ENCODE assay signal across 1 cellular context in the genomic region with DNA sequence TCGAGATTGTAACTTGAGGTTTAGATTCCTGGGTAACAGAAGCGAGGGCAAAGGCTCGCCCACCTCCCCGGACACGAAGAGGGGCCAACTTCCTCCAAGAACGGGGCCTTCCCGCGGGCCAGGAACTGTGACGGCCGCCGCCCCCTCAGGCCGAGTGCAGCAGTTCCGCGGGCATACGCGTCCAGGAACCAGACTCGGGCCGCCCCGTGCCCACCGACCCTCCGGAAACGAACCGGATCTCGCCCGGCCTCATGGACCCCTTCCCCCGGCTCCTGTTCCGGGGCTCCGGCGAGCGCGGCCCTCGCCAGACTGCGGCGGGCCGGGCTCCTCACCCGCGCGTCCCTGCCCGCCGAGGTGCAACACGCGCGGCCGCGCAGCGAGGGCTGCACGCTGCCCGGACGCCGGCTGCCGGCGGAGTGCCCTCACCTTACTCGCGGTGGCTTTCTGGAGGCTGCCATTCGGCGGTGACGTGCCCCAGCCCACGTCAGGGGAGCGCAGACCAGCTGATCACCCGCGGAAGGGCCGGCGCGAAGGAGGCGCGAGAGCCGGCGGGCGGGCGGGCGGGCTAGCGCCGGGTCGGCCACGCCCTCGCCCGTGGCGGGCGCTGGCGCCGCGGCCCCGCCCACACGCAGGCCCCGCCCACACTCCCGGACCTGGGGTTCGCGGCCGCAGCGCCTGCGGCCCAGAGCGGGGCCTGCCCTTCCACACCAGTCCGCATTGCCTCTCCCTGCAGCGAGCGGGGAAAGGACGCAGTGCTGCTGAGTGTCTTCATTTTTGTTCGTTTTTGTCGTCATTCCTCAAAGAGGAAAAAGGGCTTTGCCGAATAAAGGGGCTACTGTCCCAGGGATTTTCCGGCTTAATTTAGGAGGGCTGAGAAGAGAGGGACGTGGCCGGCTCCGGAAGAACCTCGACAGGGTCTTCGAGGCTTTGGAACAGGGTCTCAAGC.
TF ChIP-seq lines count a peak whose summit lies in the region.

Gene XPNPEP1, minus strand, starts transcription at position 536 of the 946 bp plus-strand sequence. Its CDS starts 78 bp downstream, at position 458.

TF ChIP-seq in K562, 482 proteins besides CTCF, POLR2A, EP300 and RAD21 (continued from another document and continues in another):
- TF ChIP-seq, protein P1, sequence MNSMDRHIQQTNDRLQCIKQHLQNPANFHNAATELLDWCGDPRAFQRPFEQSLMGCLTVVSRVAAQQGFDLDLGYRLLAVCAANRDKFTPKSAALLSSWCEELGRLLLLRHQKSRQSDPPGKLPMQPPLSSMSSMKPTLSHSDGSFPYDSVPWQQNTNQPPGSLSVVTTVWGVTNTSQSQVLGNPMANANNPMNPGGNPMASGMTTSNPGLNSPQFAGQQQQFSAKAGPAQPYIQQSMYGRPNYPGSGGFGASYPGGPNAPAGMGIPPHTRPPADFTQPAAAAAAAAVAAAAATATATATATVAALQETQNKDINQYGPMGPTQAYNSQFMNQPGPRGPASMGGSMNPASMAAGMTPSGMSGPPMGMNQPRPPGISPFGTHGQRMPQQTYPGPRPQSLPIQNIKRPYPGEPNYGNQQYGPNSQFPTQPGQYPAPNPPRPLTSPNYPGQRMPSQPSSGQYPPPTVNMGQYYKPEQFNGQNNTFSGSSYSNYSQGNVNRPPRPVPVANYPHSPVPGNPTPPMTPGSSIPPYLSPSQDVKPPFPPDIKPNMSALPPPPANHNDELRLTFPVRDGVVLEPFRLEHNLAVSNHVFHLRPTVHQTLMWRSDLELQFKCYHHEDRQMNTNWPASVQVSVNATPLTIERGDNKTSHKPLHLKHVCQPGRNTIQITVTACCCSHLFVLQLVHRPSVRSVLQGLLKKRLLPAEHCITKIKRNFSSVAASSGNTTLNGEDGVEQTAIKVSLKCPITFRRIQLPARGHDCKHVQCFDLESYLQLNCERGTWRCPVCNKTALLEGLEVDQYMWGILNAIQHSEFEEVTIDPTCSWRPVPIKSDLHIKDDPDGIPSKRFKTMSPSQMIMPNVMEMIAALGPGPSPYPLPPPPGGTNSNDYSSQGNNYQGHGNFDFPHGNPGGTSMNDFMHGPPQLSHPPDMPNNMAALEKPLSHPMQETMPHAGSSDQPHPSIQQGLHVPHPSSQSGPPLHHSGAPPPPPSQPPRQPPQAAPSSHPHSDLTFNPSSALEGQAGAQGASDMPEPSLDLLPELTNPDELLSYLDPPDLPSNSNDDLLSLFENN (IDR thresholded peaks at IDR 0.05; ENCODE audit: low read depth in 2 of 2, low read length in 2 of 2), result no peak
- no peak for TF ChIP-seq SMAD3 (CRISPR knock-in tag; conservative IDR thresholded peaks at IDR 0.05)
- TF ChIP-seq ZNF561 (CRISPR knock-in tag; conservative IDR thresholded peaks at IDR 0.05), result no peak
- no peak for TF ChIP-seq U2AF2 (optimal IDR thresholded peaks at IDR 0.05; ENCODE audit: low read depth, low read length)
- TF ChIP-seq NR0B1 (IDR thresholded peaks at IDR 0.05; ENCODE audit: partially characterized antibody), result no peak
- TF ChIP-seq, protein P2, sequence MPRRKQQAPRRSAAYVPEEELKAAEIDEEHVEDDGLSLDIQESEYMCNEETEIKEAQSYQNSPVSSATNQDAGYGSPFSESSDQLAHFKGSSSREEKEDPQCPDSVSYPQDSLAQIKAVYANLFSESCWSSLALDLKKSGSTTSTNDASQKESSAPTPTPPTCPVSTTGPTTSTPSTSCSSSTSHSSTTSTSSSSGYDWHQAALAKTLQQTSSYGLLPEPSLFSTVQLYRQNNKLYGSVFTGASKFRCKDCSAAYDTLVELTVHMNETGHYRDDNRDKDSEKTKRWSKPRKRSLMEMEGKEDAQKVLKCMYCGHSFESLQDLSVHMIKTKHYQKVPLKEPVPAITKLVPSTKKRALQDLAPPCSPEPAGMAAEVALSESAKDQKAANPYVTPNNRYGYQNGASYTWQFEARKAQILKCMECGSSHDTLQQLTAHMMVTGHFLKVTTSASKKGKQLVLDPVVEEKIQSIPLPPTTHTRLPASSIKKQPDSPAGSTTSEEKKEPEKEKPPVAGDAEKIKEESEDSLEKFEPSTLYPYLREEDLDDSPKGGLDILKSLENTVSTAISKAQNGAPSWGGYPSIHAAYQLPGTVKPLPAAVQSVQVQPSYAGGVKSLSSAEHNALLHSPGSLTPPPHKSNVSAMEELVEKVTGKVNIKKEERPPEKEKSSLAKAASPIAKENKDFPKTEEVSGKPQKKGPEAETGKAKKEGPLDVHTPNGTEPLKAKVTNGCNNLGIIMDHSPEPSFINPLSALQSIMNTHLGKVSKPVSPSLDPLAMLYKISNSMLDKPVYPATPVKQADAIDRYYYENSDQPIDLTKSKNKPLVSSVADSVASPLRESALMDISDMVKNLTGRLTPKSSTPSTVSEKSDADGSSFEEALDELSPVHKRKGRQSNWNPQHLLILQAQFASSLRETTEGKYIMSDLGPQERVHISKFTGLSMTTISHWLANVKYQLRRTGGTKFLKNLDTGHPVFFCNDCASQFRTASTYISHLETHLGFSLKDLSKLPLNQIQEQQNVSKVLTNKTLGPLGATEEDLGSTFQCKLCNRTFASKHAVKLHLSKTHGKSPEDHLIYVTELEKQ (CRISPR knock-in tag; IDR thresholded peaks at IDR 0.05), result no peak
- TF ChIP-seq ETS2 (tag; IDR thresholded peaks at IDR 0.05; ENCODE audit: borderline replicate concordance, poor library complexity, severe bottlenecking), result no peak
- no peak for TF ChIP-seq ZNF212 (CRISPR knock-in tag; IDR thresholded peaks at IDR 0.05)
- TF ChIP-seq EP400 (IDR thresholded peaks at IDR 0.05), result no peak
- no peak for TF ChIP-seq NFE2L1 (tag; IDR thresholded peaks at IDR 0.05; ENCODE audit: borderline replicate concordance, low read depth)
- TF ChIP-seq ELK1 (CRISPR knock-in tag; IDR thresholded peaks at IDR 0.05), result no peak
- no peak for TF ChIP-seq ZNF445 (CRISPR knock-in tag; IDR thresholded peaks at IDR 0.05; ENCODE audit: low read depth)
- no peak for TF ChIP-seq ZNF384 (IDR thresholded peaks at IDR 0.05; ENCODE audit: low read depth, low read length)
- TF ChIP-seq SRSF9 (IDR thresholded peaks at IDR 0.05; ENCODE audit: borderline replicate concordance, low read depth, low read length), result no peak
- no peak for TF ChIP-seq SREBF2 (CRISPR knock-in tag; IDR thresholded peaks at IDR 0.05)
- no peak for TF ChIP-seq THRAP3 (IDR thresholded peaks at IDR 0.05; ENCODE audit: borderline replicate concordance)
- TF ChIP-seq JUND (IDR thresholded peaks at IDR 0.05; ENCODE audit: borderline replicate concordance, low read depth, low read length), result no peak
- TF ChIP-seq JUND (tag; IDR thresholded peaks at IDR 0.05; ENCODE audit: borderline replicate concordance, low read depth, low read length), result no peak; the same call in 2 of the 3 replicates
- TF ChIP-seq ZNF398 (CRISPR knock-in tag; IDR thresholded peaks at IDR 0.05), result no peak
- TF ChIP-seq, protein P3, sequence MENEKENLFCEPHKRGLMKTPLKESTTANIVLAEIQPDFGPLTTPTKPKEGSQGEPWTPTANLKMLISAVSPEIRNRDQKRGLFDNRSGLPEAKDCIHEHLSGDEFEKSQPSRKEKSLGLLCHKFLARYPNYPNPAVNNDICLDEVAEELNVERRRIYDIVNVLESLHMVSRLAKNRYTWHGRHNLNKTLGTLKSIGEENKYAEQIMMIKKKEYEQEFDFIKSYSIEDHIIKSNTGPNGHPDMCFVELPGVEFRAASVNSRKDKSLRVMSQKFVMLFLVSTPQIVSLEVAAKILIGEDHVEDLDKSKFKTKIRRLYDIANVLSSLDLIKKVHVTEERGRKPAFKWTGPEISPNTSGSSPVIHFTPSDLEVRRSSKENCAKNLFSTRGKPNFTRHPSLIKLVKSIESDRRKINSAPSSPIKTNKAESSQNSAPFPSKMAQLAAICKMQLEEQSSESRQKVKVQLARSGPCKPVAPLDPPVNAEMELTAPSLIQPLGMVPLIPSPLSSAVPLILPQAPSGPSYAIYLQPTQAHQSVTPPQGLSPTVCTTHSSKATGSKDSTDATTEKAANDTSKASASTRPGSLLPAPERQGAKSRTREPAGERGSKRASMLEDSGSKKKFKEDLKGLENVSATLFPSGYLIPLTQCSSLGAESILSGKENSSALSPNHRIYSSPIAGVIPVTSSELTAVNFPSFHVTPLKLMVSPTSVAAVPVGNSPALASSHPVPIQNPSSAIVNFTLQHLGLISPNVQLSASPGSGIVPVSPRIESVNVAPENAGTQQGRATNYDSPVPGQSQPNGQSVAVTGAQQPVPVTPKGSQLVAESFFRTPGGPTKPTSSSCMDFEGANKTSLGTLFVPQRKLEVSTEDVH (IDR thresholded peaks at IDR 0.05; ENCODE audit: low read depth, partially characterized antibody), result no peak
- peak; percentile 72 for TF ChIP-seq L3MBTL2 (IDR thresholded peaks at IDR 0.05)
- no peak for TF ChIP-seq NBN (IDR thresholded peaks at IDR 0.05; ENCODE audit: low read depth)
- TF ChIP-seq MTA3 (IDR thresholded peaks at IDR 0.05; ENCODE audit: borderline replicate concordance), result no peak
- no peak for TF ChIP-seq BCL6 (CRISPR knock-in tag; IDR thresholded peaks at IDR 0.05)
- no peak for TF ChIP-seq ZNF79 (CRISPR knock-in tag; IDR thresholded peaks at IDR 0.05; ENCODE audit: low read depth)
- TF ChIP-seq KLF13 (tag; IDR thresholded peaks at IDR 0.05; ENCODE audit: borderline replicate concordance, low read depth), result no peak
- no peak for TF ChIP-seq TCF3 (CRISPR knock-in tag; IDR thresholded peaks at IDR 0.05)
- TF ChIP-seq OTX1 (CRISPR knock-in tag; IDR thresholded peaks at IDR 0.05), result no peak
- TF ChIP-seq RAD51 (IDR thresholded peaks at IDR 0.05; ENCODE audit: borderline replicate concordance, low read depth), result no peak
